In genomic region chr3:21752749-21753347, GRCh38 we compare ENCODE assay signal across 10 cellular contexts. TPM values are rescaled to one million over a fixed set of nuclear protein-coding genes. Genes with fewer than 3 reads are reported as not detected.
A peak's percentile ranks its signal among the peaks of the same experiment; 100 is the strongest.
DNase-seq lines count a peak whose midpoint lies in the region; ATAC-seq and TF ChIP-seq lines count a peak whose summit lies in the region.
"Had no signal": no experiment of that assay in that cellular context is flagged by ENCODE, and none has a peak within 500 bp of the region (broad histone marks: within the 10 kb centered on the region; RNA-seq: fewer than 3 reads in every experiment).

No MANE protein-coding gene starts in this region.

- H3K27ac Mint-ChIP-seq in brain: peak overlapping the region in 3 of 5 experiments; percentile 47 to 63 (median 49)
- H3K27ac Mint-ChIP-seq: memory B cell had no signal

- intact Hi-C loops in left lung (cut with DNase I): loop anchor here in 1 of 2 donors (10.0 kb wide), 1 partner anchor 142 kb away; no protein-coding TSS in a partner anchor

- peaks cover 0 to 32% of the 10 kb centered on the region in 2 donors for H3K27me3 ChIP-seq in left lung

- ATAC-seq in left lung (peak; percentile 80), GM19324 (IDR thresholded peaks at IDR 0.05; ENCODE audit: low FRiP score, unreplicated experiment) (no peak), HG02840 (IDR thresholded peaks at IDR 0.05; ENCODE audit: low FRiP score, unreplicated experiment) (no peak), HG03280 (IDR thresholded peaks at IDR 0.05; ENCODE audit: unreplicated experiment) (no peak)

- H3K36me3 Mint-ChIP-seq in brain: no peaks in the 10 kb centered on the region
- H3K36me3 Mint-ChIP-seq: memory B cell had no signal

- H3K4me1 ChIP-seq in left lung: no peaks in the 10 kb centered on the region

- peak overlapping the region in 2 of 5 experiments; percentile 44 to 95 for H3K4me3 Mint-ChIP-seq in brain
- H3K4me3 Mint-ChIP-seq: memory B cell had no signal

- TF ChIP-seq CTCF in GM12875 (IDR thresholded peaks at IDR 0.05; ENCODE audit: borderline replicate concordance, insufficient read depth, low read depth, low read length) (peak; percentile 42; the same call in 1 of the 2 replicates), brain (conservative IDR thresholded peaks at IDR 0.05) (peak; percentile 52 to 70), left lung (IDR thresholded peaks at IDR 0.05) (peak; percentile 36 to 55)

- DNase-seq in NCI-H1436 (lab: John Stamatoyannopoulos, UW) (peak; percentile 39), left lung (no peak)
- no peak for DNase-seq in effector CD8-positive, alpha-beta T cell (lab: John Stamatoyannopoulos, UW)

- peaks cover 8% of the 10 kb centered on the region for H3K27me3 Mint-ChIP-seq in brain
- H3K27me3 Mint-ChIP-seq: memory B cell had no signal

- H3K9me3 ChIP-seq in left lung: no peaks in the 10 kb centered on the region

- no peaks in the 10 kb centered on the region for H3K36me3 ChIP-seq in left lung

- no peak overlapping the region for H3K27ac ChIP-seq in left lung
- H3K27ac ChIP-seq: SK-N-MC had no signal

- H3K4me3 ChIP-seq in GM12875 (ENCODE audit: low read depth, low read length) (no peak overlapping the region), left lung (no peak overlapping the region)
- H3K4me3 ChIP-seq: SK-N-MC had no signal

- H3K9me3 Mint-ChIP-seq in brain: no peaks in the 10 kb centered on the region
- H3K9me3 Mint-ChIP-seq: memory B cell had no signal

- H3K4me1 Mint-ChIP-seq in brain: peaks cover 64% of the 10 kb centered on the region
- H3K4me1 Mint-ChIP-seq: memory B cell had no signal

RNA-seq across cellular contexts. Expression of gene ZNF385D, which starts 1.8 kb away (rescaled TPM):
- polyA plus RNA-seq in brain (ENCODE audit: insufficient read depth, low read depth, low replicate concordance): 0.75 TPM
- 1 to 10 TPM; 1.6 to 3.0 TPM for total RNA-seq in left lung
